19 cellular contexts compared by ENCODE assay signal in genomic region chr9:109171926-109172325, GRCh38. TPM values are rescaled to one million over a fixed set of nuclear protein-coding genes. Genes with fewer than 3 reads are reported as not detected.
DNase-seq lines count a peak whose midpoint lies in the region; ATAC-seq and TF ChIP-seq lines count a peak whose summit lies in the region.
"Had no signal": no experiment of that assay in that cellular context is flagged by ENCODE, and none has a peak within 500 bp of the region (broad histone marks: within the 10 kb centered on the region; RNA-seq: fewer than 3 reads in every experiment).

No MANE protein-coding gene starts in this region.

- DNase-seq in AG20443 (ENCODE audit: low spot score) = peak; percentile 53
- peak; percentile 81 for DNase-seq in HS-5 (ENCODE audit: low read depth)
- peak; percentile 42 for DNase-seq in astrocyte of the hippocampus (ENCODE audit: low read depth, low spot score)
- peak; percentile 33 for DNase-seq in fibroblast of pulmonary artery (ENCODE audit: low read depth)
- no peak for DNase-seq in lower leg skin (ENCODE audit: low spot score in 2 of 2)
- no peak for DNase-seq in inferior parietal cortex (ENCODE audit: extremely low spot score)
- no peak for DNase-seq in NCI-H526 treated with DMSO at 0.1 percent for 48 hours (lab: John Stamatoyannopoulos, UW)
- DNase-seq: activated CD4-positive, alpha-beta T cell treated with anti-CD3 and anti-CD28 coated beads, Interleukin-2, amount 50 U/mL, for 1 hour; CD8-positive, alpha-beta T cell; heart right ventricle; MM.1S; NCI-H1417 treated with DMSO at 0.1 percent for 48 hours; NCI-H526; SK-N-SH; T-helper 2 cell; WERI-Rb-1 had no signal

- no peak for ATAC-seq in HG02970 (IDR thresholded peaks at IDR 0.05; ENCODE audit: low FRiP score, unreplicated experiment)
- ATAC-seq: activated naive CD4-positive, alpha-beta T cell treated with anti-CD3 and anti-CD28 coated beads, Interleukin-2, amount 50 U/mL, for 72 hours; CD8-positive, alpha-beta T cell; heart right ventricle had no signal

- 66 to 80% methylated on average over 3 of the region's 3 CpGs for WGBS in lower leg skin, 2 donors

- no peak overlapping the region for H3K4me3 ChIP-seq in fibroblast of pulmonary artery (replicated peaks; ENCODE audit: low read depth, low read length)
- no peak overlapping the region for H3K4me3 ChIP-seq in lower leg skin (ENCODE audit: low read depth, poor library complexity, severe bottlenecking)
- H3K4me3 ChIP-seq: heart right ventricle, suprapubic skin had no signal

- no peak for TF ChIP-seq POLR2A in lower leg skin (IDR thresholded peaks at IDR 0.05)

- intact Hi-C loops in lower leg skin (cut with DNase I; ENCODE audit: low total_unique reads) = no loop called here

- TF ChIP-seq CTCF in fibroblast of pulmonary artery (IDR thresholded peaks at IDR 0.05; ENCODE audit: low read length, missing control alignments) (no peak), lower leg skin (IDR thresholded peaks at IDR 0.05) (no peak)

RNA-seq across cellular contexts. Expression of gene FRRS1L, which starts 4.9 kb away (rescaled TPM):
- total RNA-seq in lower leg skin = under 1 TPM in 2 of 4 donors, not detected in 2; 0.05 to 0.42 TPM
- total RNA-seq: activated naive CD4-positive, alpha-beta T cell treated with anti-CD3 and anti-CD28 coated beads, Interleukin-2, amount 50 U/mL, for 72 hours; CD8-positive, alpha-beta T cell had no signal

RNA-seq across cellular contexts. Expression of gene TMEM245, which starts 52.2 kb away (rescaled TPM):
- 10 to 100 TPM; 35.0 to 57.7 (median 51.1) TPM for total RNA-seq in lower leg skin

Comparison
In these comparisons a context has a peak if more than half of its experiments do, and no peak if none do; other contexts are left out.
1. DNase-seq: peak in AG20443 (single experiment), HS-5 (single experiment), astrocyte of the hippocampus (single experiment) and fibroblast of pulmonary artery (single experiment); none in lower leg skin (0 of 2), inferior parietal cortex (single experiment) and NCI-H526 treated with DMSO at 0.1 percent for 48 hours (single experiment).